In the genomic region with DNA sequence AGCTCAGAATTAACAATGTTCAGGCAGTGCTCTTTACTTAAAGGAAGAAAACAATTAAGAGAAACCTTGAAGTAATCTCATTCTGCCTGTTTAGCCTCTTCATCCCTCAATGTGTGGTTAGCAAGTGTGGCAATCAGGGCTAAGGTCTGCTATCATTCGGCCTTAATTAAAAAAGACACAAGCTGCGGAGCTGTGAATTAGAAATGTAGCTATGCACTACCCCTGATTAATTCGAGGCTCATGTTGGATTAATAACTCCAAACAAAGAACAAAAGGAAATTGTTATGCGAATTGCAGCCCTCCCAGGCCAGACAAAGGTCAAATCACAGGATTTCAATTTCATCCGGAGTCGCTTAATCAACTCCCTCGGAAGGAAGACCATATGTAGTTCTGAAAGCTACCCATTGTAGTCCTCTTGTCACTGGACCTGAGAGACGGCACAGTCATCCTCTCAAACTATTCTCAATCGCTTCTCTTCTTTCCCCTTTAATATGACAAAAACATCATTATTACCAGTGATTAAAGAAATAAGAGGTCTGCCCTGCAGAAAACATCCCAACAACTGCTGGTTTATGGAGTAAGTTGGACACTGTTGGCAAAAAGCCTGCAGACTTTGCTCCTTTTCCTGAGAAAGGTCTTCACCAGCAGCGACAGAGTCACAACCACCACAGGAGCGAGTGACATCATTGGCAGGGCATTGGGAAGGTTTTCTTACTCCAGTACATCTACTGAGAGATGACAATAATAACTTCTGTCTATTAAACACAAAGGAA, we compare ENCODE assay signal across 28 cellular contexts.
A peak's percentile ranks its signal among the peaks of the same experiment; 100 is the strongest.
DNase-seq lines count a peak whose midpoint lies in the region; ATAC-seq and TF ChIP-seq lines count a peak whose summit lies in the region.
"Had no signal": no experiment of that assay in that cellular context is flagged by ENCODE, and none has a peak within 500 bp of the region (broad histone marks: within the 10 kb centered on the region; RNA-seq: fewer than 3 reads in every experiment).

No MANE protein-coding gene starts in this region.

- H3K27ac ChIP-seq in Karpas-422 (ENCODE audit: low read length): no peak overlapping the region
- no peak overlapping the region for H3K27ac ChIP-seq in endodermal cell (ENCODE audit: low read depth, low read length)
- peak overlapping the region; percentile 16 for H3K27ac ChIP-seq in mesendoderm (ENCODE audit: low read depth, low read length)
- H3K27ac ChIP-seq in naive thymus-derived CD4-positive, alpha-beta T cell (ENCODE audit: low read depth, low read length): no peak overlapping the region
- H3K27ac ChIP-seq in mesenchymal stem cell (ENCODE audit: low read length, poor library complexity, severe bottlenecking): no peak overlapping the region
- H3K27ac ChIP-seq: RWPE1 had no signal

- no peaks in the 10 kb centered on the region for H3K9me3 ChIP-seq in Karpas-422 (ENCODE audit: low read length)
- no peaks in the 10 kb centered on the region for H3K9me3 ChIP-seq in endodermal cell (ENCODE audit: control insufficient read depth, low read length)
- H3K9me3 ChIP-seq in naive thymus-derived CD4-positive, alpha-beta T cell (ENCODE audit: control insufficient read depth in 2 of 3, low read length in 3 of 3): no peaks in the 10 kb centered on the region
- H3K9me3 ChIP-seq in mesenchymal stem cell (ENCODE audit: control insufficient read depth, low read length): no peaks in the 10 kb centered on the region

- peaks cover 5% of the 10 kb centered on the region for H3K36me3 Mint-ChIP-seq in endodermal cell (ENCODE audit: low read depth)
- H3K36me3 Mint-ChIP-seq in naive thymus-derived CD4-positive, alpha-beta T cell: no peaks in the 10 kb centered on the region
- H3K36me3 Mint-ChIP-seq: CD8-positive, alpha-beta T cell had no signal

- no peak overlapping the region for H2AK5ac ChIP-seq in mesendoderm (ENCODE audit: low read length)
- no peak overlapping the region for H2AK5ac ChIP-seq in mesenchymal stem cell (ENCODE audit: low read length, severe bottlenecking)

- CTCF ChIA-PET in naive thymus-derived CD4-positive, alpha-beta T cell (lab: Charles Lee): no interaction called here

- no peak overlapping the region for H3K56ac ChIP-seq in mesendoderm (ENCODE audit: low read length)

- no peak overlapping the region for H4K5ac ChIP-seq in mesendoderm (ENCODE audit: low read length)

- H2BK12ac ChIP-seq in mesenchymal stem cell (ENCODE audit: low read length in 2 of 2): no peak overlapping the region

- H3K4me1 ChIP-seq in Karpas-422 (ENCODE audit: low read length) (no peaks in the 10 kb centered on the region), endodermal cell (ENCODE audit: control insufficient read depth, insufficient read depth, low read length) (peaks cover 13% of the 10 kb centered on the region), mesendoderm (ENCODE audit: control insufficient read depth, low read depth, low read length) (peaks cover 3% of the 10 kb centered on the region), mesenchymal stem cell (ENCODE audit: control insufficient read depth, insufficient read depth, low read depth, low read length) (no peaks in the 10 kb centered on the region)
- H3K4me1 ChIP-seq in naive thymus-derived CD4-positive, alpha-beta T cell (ENCODE audit: control insufficient read depth in 2 of 2, insufficient read depth in 2 of 2, low read length in 2 of 2): no peaks in the 10 kb centered on the region

- no peak overlapping the region for H4K8ac ChIP-seq in mesendoderm (ENCODE audit: low read depth, low read length)
- H4K8ac ChIP-seq in mesenchymal stem cell (ENCODE audit: low read length): no peak overlapping the region

- 80 to 83% methylated on average over 6 to 11 of the region's 11 CpGs for whole genome bisulfite sequencing in endodermal cell (ENCODE audit: insufficient coverage in 1 of 2, insufficient read length in 1 of 2), 2 experiments
- no CpG with 5 or more reads among the region's 11 CpGs for WGBS in mesendoderm (ENCODE audit: extremely low coverage, insufficient coverage, low lambda C conversion rate)
- WGBS in mesenchymal stem cell: 93% methylated on average over 9 of the region's 11 CpGs

- H3K18ac ChIP-seq in mesendoderm (ENCODE audit: low read length) (peak overlapping the region; percentile 30), mesenchymal stem cell (ENCODE audit: low read depth in 1 of 2, low read length in 2 of 2) (no peak overlapping the region)

- H3K9ac ChIP-seq in Karpas-422 (ENCODE audit: low read length): no peak overlapping the region
- H3K9ac ChIP-seq in endodermal cell (ENCODE audit: extremely low read depth, low read length, poor library complexity, severe bottlenecking): no peak overlapping the region
- H3K9ac ChIP-seq in mesendoderm (ENCODE audit: low read length): no peak overlapping the region
- H3K9ac ChIP-seq in mesenchymal stem cell (ENCODE audit: low read length): no peak overlapping the region

- H3K14ac ChIP-seq in mesenchymal stem cell (ENCODE audit: low read length in 2 of 2): no peak overlapping the region

- no peaks in the 10 kb centered on the region for H4K20me1 ChIP-seq in Karpas-422 (ENCODE audit: insufficient read depth, low read depth, low read length)

- H3K36me3 ChIP-seq in Karpas-422 (ENCODE audit: insufficient read depth, low read length) (no peaks in the 10 kb centered on the region), endodermal cell (ENCODE audit: control insufficient read depth, insufficient read depth, low read length) (no peaks in the 10 kb centered on the region), mesendoderm (ENCODE audit: control insufficient read depth, insufficient read depth, low read length) (no peaks in the 10 kb centered on the region), mesenchymal stem cell (ENCODE audit: control insufficient read depth in 1 of 2, insufficient read depth in 2 of 2, low read depth in 1 of 2, low read length in 2 of 2) (no peaks in the 10 kb centered on the region)
- no peaks in the 10 kb centered on the region for H3K36me3 ChIP-seq in naive thymus-derived CD4-positive, alpha-beta T cell (ENCODE audit: control insufficient read depth in 2 of 3, insufficient read depth in 3 of 3, low read length in 3 of 3)

- H3K4me3 ChIP-seq in Karpas-422 (ENCODE audit: low read length) (no peak overlapping the region), endodermal cell (ENCODE audit: low read length) (no peak overlapping the region), mesendoderm (ENCODE audit: low read length) (no peak overlapping the region), retinal pigment epithelial cell (ENCODE audit: low read length) (no peak overlapping the region), mesenchymal stem cell (ENCODE audit: insufficient read depth in 1 of 2, low read depth in 1 of 2, low read length in 2 of 2) (no peak overlapping the region)
- no peak overlapping the region for H3K4me3 ChIP-seq in naive thymus-derived CD4-positive, alpha-beta T cell (ENCODE audit: low read length)
- H3K4me3 ChIP-seq: GM12878 had no signal

- H2BK15ac ChIP-seq in mesendoderm (replicated peaks; ENCODE audit: low read depth) (no peak overlapping the region), mesenchymal stem cell (ENCODE audit: low read depth, poor library complexity, severe bottlenecking) (no peak overlapping the region)

- intact Hi-C loops in naive thymus-derived CD4-positive, alpha-beta T cell (cut with micrococcal nuclease): no loop called here

- no peak overlapping the region for H2BK120ac ChIP-seq in mesendoderm (ENCODE audit: low read depth, low read length)
- H2BK120ac ChIP-seq in mesenchymal stem cell (ENCODE audit: low read depth, low read length): no peak overlapping the region

- no peaks in the 10 kb centered on the region for H3K9me3 Mint-ChIP-seq in endodermal cell
- H3K9me3 Mint-ChIP-seq in naive thymus-derived CD4-positive, alpha-beta T cell: peaks cover 0 to 9% (median 5%) of the 10 kb centered on the region in 11 donors

- H2AFZ ChIP-seq in Karpas-422 (ENCODE audit: low read length): no peak overlapping the region
- H2AFZ ChIP-seq in mesenchymal stem cell (ENCODE audit: low read depth, low read length): no peak overlapping the region

- POLR2A ChIA-PET in naive thymus-derived CD4-positive, alpha-beta T cell (lab: Charles Lee): no interaction called here

- no peak for ATAC-seq in naive thymus-derived CD4-positive, alpha-beta T cell
- ATAC-seq in GM18520 (IDR thresholded peaks at IDR 0.05; ENCODE audit: unreplicated experiment): no peak
- ATAC-seq: CD8-positive, alpha-beta T cell had no signal

- no peaks in the 10 kb centered on the region for H3K9me2 ChIP-seq in Karpas-422 (replicated peaks; ENCODE audit: insufficient read depth, low read length)

- H3K4ac ChIP-seq in mesendoderm (ENCODE audit: low read depth, low read length) (no peak overlapping the region), mesenchymal stem cell (ENCODE audit: low read depth in 1 of 2, low read length in 2 of 2) (no peak overlapping the region)

- H3K27me3 ChIP-seq in Karpas-422 (ENCODE audit: low read length) (no peaks in the 10 kb centered on the region), endodermal cell (ENCODE audit: control insufficient read depth, insufficient read depth, low read length, poor library complexity, severe bottlenecking) (no peaks in the 10 kb centered on the region), mesendoderm (ENCODE audit: insufficient read depth, low read length, poor library complexity) (no peaks in the 10 kb centered on the region), mesenchymal stem cell (ENCODE audit: control insufficient read depth in 1 of 2, insufficient read depth in 1 of 2, low read length in 2 of 2) (no peaks in the 10 kb centered on the region)
- H3K27me3 ChIP-seq in naive thymus-derived CD4-positive, alpha-beta T cell (ENCODE audit: control insufficient read depth in 2 of 2, insufficient read depth in 2 of 2, low read length in 2 of 2): no peaks in the 10 kb centered on the region

- H3K4me2 ChIP-seq in Karpas-422 (ENCODE audit: low read depth, low read length, poor library complexity, severe bottlenecking): no peak overlapping the region
- H3K4me2 ChIP-seq in mesendoderm (ENCODE audit: low read length): no peak overlapping the region
- no peak overlapping the region for H3K4me2 ChIP-seq in mesenchymal stem cell (ENCODE audit: low read length, poor library complexity, severe bottlenecking)

- no peaks in the 10 kb centered on the region for H3K79me1 ChIP-seq in mesendoderm (ENCODE audit: low read length)
- H3K79me1 ChIP-seq in mesenchymal stem cell (replicated peaks; ENCODE audit: low read length, poor library complexity, severe bottlenecking): no peaks in the 10 kb centered on the region

- H3K4me1 Mint-ChIP-seq in endodermal cell: peaks cover 49% of the 10 kb centered on the region
- no peaks in the 10 kb centered on the region for H3K4me1 Mint-ChIP-seq in naive thymus-derived CD4-positive, alpha-beta T cell

- TF ChIP-seq CTCF in endodermal cell (conservative IDR thresholded peaks at IDR 0.05): no peak
- TF ChIP-seq CTCF in retinal pigment epithelial cell (conservative IDR thresholded peaks at IDR 0.05; ENCODE audit: low read depth, low read length): no peak

- no peak overlapping the region for H2BK5ac ChIP-seq in mesendoderm (ENCODE audit: low read length)
- no peak overlapping the region for H2BK5ac ChIP-seq in mesenchymal stem cell (ENCODE audit: low read depth, low read length, poor library complexity, severe bottlenecking)

- H3K23ac ChIP-seq in mesendoderm (ENCODE audit: low read length) (no peak overlapping the region), mesenchymal stem cell (ENCODE audit: low read length in 2 of 2) (no peak overlapping the region)

- H3K27ac Mint-ChIP-seq in endodermal cell: peak overlapping the region; percentile 52
- no peak overlapping the region for H3K27ac Mint-ChIP-seq in naive thymus-derived CD4-positive, alpha-beta T cell
- H3K27ac Mint-ChIP-seq: CD8-positive, alpha-beta T cell had no signal

- DNase-seq in Karpas-422 (peak; percentile 27), endodermal cell (no peak), mesendoderm (peak; percentile 26), retinal pigment epithelial cell (ENCODE audit: low read depth) (peak; percentile 56), mesenchymal stem cell (no peak), AG08396 (ENCODE audit: low spot score) (no peak)
- DNase-seq in naive thymus-derived CD4-positive, alpha-beta T cell: no peak
- DNase-seq: C1 segment of cervical spinal cord; CD8-positive, alpha-beta T cell; DMS 273 treated with DMSO at 0.1 percent for 48 hours; DMS79; EL; GDM1; GOT3; HCEC 1CT; IMR-90; KG1; MM.1S; NCI-H1694; NCI-H2081; NCI-H2171; NCI-H226; NCI-H510A; NCI-H69; SHP77 had no signal

- H4K91ac ChIP-seq in mesenchymal stem cell (ENCODE audit: low read length): no peak overlapping the region

- H3K27me3 Mint-ChIP-seq in endodermal cell (ENCODE audit: insufficient read depth): no peaks in the 10 kb centered on the region
- no peaks in the 10 kb centered on the region for H3K27me3 Mint-ChIP-seq in naive thymus-derived CD4-positive, alpha-beta T cell

- H3K4me3 Mint-ChIP-seq in endodermal cell: no peak overlapping the region
- no peak overlapping the region for H3K4me3 Mint-ChIP-seq in naive thymus-derived CD4-positive, alpha-beta T cell
- H3K4me3 Mint-ChIP-seq: CD8-positive, alpha-beta T cell had no signal

- H3K79me2 ChIP-seq in Karpas-422 (ENCODE audit: low read length): no peaks in the 10 kb centered on the region
- H3K79me2 ChIP-seq in mesendoderm (ENCODE audit: control insufficient read depth, insufficient read depth, low read length): no peaks in the 10 kb centered on the region

Comparison
In these comparisons a context has a peak if more than half of its experiments do, and no peak if none do; other contexts are left out.
1. DNase-seq: peak in Karpas-422 (single experiment), mesendoderm (single experiment) and retinal pigment epithelial cell (single experiment); none in endodermal cell (single experiment), naive thymus-derived CD4-positive, alpha-beta T cell (0 of 9), mesenchymal stem cell (single experiment) and AG08396 (single experiment).